Comparison of ENCODE assay signal across 8 cellular contexts in the genomic region with DNA sequence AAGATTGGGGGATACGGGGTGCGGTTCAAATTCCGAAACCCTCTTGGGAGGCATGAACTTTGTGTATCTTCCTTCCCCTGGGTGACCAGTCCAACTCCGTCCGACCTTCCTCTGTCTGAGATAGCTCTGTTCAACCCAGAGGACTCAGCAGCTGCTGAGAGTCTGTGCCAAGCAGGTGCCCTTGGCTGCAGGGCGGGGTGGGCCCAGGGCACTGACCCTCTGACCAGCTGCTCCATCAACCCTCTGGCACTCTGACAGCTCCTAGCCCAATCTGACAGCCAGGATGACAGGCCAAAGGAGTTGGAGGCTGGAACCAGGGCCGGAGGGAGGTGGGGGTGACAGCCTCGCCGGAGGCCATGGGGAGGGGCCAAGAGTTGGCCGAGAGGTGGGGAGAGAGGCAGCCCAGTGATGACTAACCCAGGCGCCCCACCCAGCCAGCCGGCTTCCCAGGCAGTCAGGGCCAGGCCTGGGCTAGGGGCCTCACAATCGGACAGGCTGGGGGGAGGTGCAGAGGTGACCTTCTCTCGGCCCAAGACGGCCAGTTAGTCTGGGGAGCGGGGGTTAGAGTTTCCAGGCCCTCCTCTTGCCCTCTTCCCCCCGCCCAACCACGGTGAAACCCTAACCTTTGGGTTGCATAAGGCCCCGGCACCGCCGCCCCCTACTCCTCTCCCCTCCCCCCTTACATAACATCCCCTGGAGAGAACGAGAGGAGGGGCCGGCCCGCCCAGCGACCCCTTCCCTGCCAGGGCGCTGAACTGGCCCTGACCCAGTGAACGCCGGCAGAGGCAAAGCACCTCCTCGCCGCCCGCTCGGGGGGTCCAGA. TPM values are rescaled to one million over a fixed set of nuclear protein-coding genes. Genes with fewer than 3 reads are reported as not detected.
A peak's percentile ranks its signal among the peaks of the same experiment; 100 is the strongest.
DNase-seq lines count a peak whose midpoint lies in the region; ATAC-seq and TF ChIP-seq lines count a peak whose summit lies in the region.

No MANE protein-coding gene starts in this region.

- no peaks in the 10 kb centered on the region for H3K27me3 Mint-ChIP-seq in MCF 10A (ENCODE audit: insufficient read depth, unreplicated experiment)

- H3K36me3 ChIP-seq in skeletal muscle tissue (ENCODE audit: control insufficient read depth in 3 of 3, insufficient read depth in 3 of 3, low read length in 3 of 3) = peaks cover 28 to 34% (median 29%) of the 10 kb centered on the region in 3 donors

- peak overlapping the region; percentile 100 for H3K27ac ChIP-seq in skeletal muscle tissue (ENCODE audit: low read depth, low read length)

- intact Hi-C loops in MCF 10A (cut with micrococcal nuclease) = loop anchor here (1.0 to 10.0 kb wide), 4 partner anchors 31 to 312 kb away; a partner anchor contains a TSS

- CTCF ChIA-PET in MCF 10A (lab: Yijun Ruan, JAX) = interaction anchor here (0.5 to 2.5 kb wide), 7 partner anchors 14 to 750 kb away, joined by 3 to 15 read pairs (median 4); no protein-coding TSS in a partner anchor

- H3K9me3 ChIP-seq in skeletal muscle tissue (ENCODE audit: control insufficient read depth in 3 of 3, low read length in 3 of 3) = no peaks in the 10 kb centered on the region

- H3K9me3 Mint-ChIP-seq in MCF 10A (ENCODE audit: unreplicated experiment) = no peaks in the 10 kb centered on the region

- DNase-seq in activated T-cell treated with anti-CD3 and anti-CD28 coated beads for 24 hours (ENCODE audit: low read depth) = peak; percentile 36
- no peak for DNase-seq in activated T-cell treated with anti-CD3 and anti-CD28 coated beads for 4 hours
- DNase-seq in SW 1271 (lab: John Stamatoyannopoulos, UW) = peak; percentile 67 to 84
- DNase-seq in MCF 10A (ENCODE audit: unreplicated experiment) = peak; percentile 92
- peak; percentile 49 for DNase-seq in iPS-NIHi11 (ENCODE audit: low spot score)
- no peak for DNase-seq in NCI-H187 treated with DMSO at 0.1 percent for 48 hours (lab: John Stamatoyannopoulos, UW)

- H3K4me3 Mint-ChIP-seq in MCF 10A (ENCODE audit: unreplicated experiment) = peak overlapping the region; percentile 87

- peak overlapping the region; percentile 93 for H3K27ac Mint-ChIP-seq in MCF 10A (ENCODE audit: low read depth, unreplicated experiment)

- peak overlapping the region; percentile 89 to 90 (median 89) for H3K9ac ChIP-seq in skeletal muscle tissue (ENCODE audit: low read depth in 1 of 3, low read length in 3 of 3)

- peaks cover 26% of the 10 kb centered on the region for H3K4me1 Mint-ChIP-seq in MCF 10A (ENCODE audit: insufficient read depth, unreplicated experiment)

- H3K36me3 Mint-ChIP-seq in MCF 10A (ENCODE audit: insufficient read depth, unreplicated experiment) = peaks cover 27% of the 10 kb centered on the region

- ATAC-seq in HG02885 (IDR thresholded peaks at IDR 0.05; ENCODE audit: poor library complexity, unreplicated experiment) = no peak

- no peak for TF ChIP-seq CTCF in MCF 10A (IDR thresholded peaks at IDR 0.05; ENCODE audit: unreplicated experiment)

- peaks cover 59 to 64% (median 61%) of the 10 kb centered on the region in 3 donors for H3K4me1 ChIP-seq in skeletal muscle tissue (ENCODE audit: control insufficient read depth in 3 of 3, insufficient read depth in 3 of 3, low read length in 3 of 3)

- POLR2A ChIA-PET in MCF 10A (lab: Yijun Ruan, JAX) = interaction anchor here (0.5 to 5.6 kb wide), 30 partner anchors 9 to 328 kb away, joined by 3 to 112 read pairs (median 5); a partner anchor contains a TSS

- BruUV-seq in MCF 10A (replicated peaks; lab: Mats Ljungman, UMichigan) = no TSS peak

- H3K4me3 ChIP-seq in skeletal muscle tissue (ENCODE audit: low read length in 3 of 3) = peak overlapping the region; percentile 82 to 85 (median 82)

- H3K27me3 ChIP-seq in skeletal muscle tissue (ENCODE audit: control insufficient read depth in 3 of 3, insufficient read depth in 3 of 3, low read length in 3 of 3) = no peaks in the 10 kb centered on the region

RNA-seq across cellular contexts. Expression of a gene that starts 5.0 kb away (rescaled TPM):
- total RNA-seq in MCF 10A (2022) (2.5 and 4.0 TPM in 2 replicates), skeletal muscle tissue (2.1 TPM)

RNA-seq across cellular contexts. Expression of a gene that starts 9.3 kb away (rescaled TPM):
- total RNA-seq in MCF 10A (2022) = 17.4 and 19.4 TPM in 2 replicates
- total RNA-seq in skeletal muscle tissue = 10.4 TPM

RNA-seq across cellular contexts. Expression of a gene that starts 27.5 kb away (rescaled TPM):
- total RNA-seq in MCF 10A (2022) (0.56 and 0.66 TPM in 2 replicates), skeletal muscle tissue (not detected)

RNA-seq across cellular contexts. Expression of a gene that starts 30.5 kb away (rescaled TPM):
- total RNA-seq in MCF 10A (2022) = 239 and 261 TPM in 2 replicates
- total RNA-seq in skeletal muscle tissue = 96.0 TPM

RNA-seq across cellular contexts. Expression of a gene that starts 46.7 kb away (rescaled TPM):
- 1.8 TPM in 1 of 2 replicates, not detected in the other for total RNA-seq in MCF 10A (2022)
- 328 TPM for total RNA-seq in skeletal muscle tissue

Comparison
In these comparisons a context has a peak if more than half of its experiments do, and no peak if none do; other contexts are left out.
1. DNase-seq: peak in activated T-cell treated with anti-CD3 and anti-CD28 coated beads for 24 hours (single experiment), SW 1271 (2 of 2), MCF 10A (single experiment) and iPS-NIHi11 (single experiment); none in activated T-cell treated with anti-CD3 and anti-CD28 coated beads for 4 hours (single experiment) and NCI-H187 treated with DMSO at 0.1 percent for 48 hours (single experiment).